1 cellular context compared by ENCODE assay signal in the genomic region with DNA sequence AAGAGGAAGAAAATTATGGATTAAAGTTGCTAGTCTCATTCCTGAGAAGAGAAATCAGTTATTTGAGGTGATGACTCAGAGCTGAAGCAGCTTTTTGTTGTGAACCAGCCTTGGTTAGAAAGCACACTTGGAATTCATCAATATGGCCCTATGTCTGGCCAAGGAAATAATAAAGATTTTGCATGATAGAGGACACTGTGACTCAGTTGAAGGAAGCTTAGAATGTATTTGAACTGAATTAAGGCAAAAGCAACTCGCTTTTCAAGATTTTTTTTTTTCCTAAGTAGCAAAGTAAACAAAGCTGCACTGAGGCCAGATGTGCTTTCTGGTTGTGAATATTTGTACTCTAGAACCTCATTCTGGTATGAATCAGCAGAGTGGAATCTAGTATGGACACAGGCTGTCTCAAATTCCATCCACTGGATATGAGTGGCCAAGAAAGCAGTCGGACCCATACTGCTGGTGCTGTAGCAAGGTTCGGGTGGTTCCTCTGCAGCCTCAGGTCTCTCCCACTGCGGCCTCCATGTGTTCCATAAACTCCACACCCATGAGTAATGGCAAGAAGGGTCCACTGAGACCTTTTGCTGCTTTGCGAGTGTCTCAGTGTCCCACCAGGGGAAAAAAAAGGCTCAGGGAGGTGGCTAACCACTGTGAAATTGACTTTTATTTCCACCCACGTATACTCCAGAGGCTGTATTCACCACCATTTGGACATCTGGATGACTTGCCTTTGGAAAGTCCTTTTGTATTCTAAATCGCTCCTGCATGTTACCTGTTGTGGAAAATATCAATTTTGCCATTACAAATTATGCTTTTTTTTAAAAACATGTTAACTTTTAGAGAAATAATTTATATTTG.
TF ChIP-seq lines count a peak whose summit lies in the region.

No MANE protein-coding gene starts in this region.

TF ChIP-seq in H1, 55 proteins besides CTCF, POLR2A, EP300 and RAD21:
- TF ChIP-seq JUND (IDR thresholded peaks at IDR 0.05; ENCODE audit: low read length) (peak; percentile 63), EGR1 (IDR thresholded peaks at IDR 0.05; ENCODE audit: borderline replicate concordance, low read depth, low read length) (no peak)
